ENCODE assay signal across 1 cellular context in the genomic region with DNA sequence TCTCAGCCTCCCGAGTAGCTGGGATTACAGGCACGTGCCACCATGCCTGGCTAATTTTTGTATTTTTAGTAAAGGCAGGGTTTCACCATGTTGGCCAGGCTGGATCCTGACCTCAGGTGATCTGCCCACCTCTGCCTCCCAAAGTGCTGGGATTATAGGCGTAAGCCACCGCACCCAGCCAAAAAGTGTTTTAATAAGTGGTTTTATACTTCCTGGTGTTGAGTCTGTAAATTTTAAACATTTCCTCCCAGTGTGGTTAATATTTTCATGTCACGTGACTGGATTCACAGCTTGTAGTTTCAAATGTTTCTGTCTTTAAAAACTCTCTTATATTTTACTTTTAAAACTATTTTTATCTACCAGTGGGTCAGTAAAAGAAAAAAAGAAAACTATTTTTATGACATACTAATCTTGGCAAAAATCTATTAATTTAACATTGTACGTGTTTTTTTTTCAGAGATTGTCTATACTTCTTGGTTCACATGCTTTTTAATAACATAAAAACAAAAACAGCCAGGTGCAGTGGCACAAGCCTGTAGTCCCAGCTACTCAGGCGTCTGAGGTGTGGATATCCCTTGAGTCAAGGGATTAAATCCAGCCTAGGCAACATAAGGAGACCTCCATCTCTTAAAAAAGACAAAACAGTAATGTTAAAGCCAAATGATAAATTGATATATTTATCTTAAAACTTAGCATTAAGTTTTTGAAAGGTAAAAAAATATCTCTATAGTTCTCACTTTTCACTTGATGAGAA.
TF ChIP-seq lines count a peak whose summit lies in the region.

No MANE protein-coding gene starts in this region.

TF ChIP-seq in GM23338, 12 proteins besides CTCF, POLR2A, EP300 and RAD21 (continued from another document):
- TF ChIP-seq, protein P1, sequence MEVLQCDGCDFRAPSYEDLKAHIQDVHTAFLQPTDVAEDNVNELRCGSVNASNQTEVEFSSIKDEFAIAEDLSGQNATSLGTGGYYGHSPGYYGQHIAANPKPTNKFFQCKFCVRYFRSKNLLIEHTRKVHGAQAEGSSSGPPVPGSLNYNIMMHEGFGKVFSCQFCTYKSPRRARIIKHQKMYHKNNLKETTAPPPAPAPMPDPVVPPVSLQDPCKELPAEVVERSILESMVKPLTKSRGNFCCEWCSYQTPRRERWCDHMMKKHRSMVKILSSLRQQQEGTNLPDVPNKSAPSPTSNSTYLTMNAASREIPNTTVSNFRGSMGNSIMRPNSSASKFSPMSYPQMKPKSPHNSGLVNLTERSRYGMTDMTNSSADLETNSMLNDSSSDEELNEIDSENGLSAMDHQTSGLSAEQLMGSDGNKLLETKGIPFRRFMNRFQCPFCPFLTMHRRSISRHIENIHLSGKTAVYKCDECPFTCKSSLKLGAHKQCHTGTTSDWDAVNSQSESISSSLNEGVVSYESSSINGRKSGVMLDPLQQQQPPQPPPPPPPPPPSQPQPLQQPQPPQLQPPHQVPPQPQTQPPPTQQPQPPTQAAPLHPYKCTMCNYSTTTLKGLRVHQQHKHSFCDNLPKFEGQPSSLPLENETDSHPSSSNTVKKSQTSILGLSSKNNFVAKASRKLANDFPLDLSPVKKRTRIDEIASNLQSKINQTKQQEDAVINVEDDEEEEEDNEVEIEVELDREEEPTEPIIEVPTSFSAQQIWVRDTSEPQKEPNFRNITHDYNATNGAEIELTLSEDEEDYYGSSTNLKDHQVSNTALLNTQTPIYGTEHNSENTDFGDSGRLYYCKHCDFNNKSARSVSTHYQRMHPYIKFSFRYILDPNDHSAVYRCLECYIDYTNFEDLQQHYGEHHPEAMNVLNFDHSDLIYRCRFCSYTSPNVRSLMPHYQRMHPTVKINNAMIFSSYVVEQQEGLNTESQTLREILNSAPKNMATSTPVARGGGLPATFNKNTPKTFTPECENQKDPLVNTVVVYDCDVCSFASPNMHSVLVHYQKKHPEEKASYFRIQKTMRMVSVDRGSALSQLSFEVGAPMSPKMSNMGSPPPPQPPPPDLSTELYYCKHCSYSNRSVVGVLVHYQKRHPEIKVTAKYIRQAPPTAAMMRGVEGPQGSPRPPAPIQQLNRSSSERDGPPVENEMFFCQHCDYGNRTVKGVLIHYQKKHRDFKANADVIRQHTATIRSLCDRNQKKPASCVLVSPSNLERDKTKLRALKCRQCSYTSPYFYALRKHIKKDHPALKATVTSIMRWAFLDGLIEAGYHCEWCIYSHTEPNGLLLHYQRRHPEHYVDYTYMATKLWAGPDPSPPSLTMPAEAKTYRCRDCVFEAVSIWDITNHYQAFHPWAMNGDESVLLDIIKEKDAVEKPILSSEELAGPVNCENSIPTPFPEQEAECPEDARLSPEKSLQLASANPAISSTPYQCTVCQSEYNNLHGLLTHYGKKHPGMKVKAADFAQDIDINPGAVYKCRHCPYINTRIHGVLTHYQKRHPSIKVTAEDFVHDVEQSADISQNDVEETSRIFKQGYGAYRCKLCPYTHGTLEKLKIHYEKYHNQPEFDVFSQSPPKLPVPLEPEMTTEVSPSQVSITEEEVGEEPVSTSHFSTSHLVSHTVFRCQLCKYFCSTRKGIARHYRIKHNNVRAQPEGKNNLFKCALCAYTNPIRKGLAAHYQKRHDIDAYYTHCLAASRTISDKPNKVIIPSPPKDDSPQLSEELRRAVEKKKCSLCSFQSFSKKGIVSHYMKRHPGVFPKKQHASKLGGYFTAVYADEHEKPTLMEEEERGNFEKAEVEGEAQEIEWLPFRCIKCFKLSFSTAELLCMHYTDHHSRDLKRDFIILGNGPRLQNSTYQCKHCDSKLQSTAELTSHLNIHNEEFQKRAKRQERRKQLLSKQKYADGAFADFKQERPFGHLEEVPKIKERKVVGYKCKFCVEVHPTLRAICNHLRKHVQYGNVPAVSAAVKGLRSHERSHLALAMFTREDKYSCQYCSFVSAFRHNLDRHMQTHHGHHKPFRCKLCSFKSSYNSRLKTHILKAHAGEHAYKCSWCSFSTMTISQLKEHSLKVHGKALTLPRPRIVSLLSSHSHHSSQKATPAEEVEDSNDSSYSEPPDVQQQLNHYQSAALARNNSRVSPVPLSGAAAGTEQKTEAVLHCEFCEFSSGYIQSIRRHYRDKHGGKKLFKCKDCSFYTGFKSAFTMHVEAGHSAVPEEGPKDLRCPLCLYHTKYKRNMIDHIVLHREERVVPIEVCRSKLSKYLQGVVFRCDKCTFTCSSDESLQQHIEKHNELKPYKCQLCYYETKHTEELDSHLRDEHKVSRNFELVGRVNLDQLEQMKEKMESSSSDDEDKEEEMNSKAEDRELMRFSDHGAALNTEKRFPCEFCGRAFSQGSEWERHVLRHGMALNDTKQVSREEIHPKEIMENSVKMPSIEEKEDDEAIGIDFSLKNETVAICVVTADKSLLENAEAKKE (CRISPR knock-in tag; IDR thresholded peaks at IDR 0.05): no peak
- TF ChIP-seq POLR2AphosphoS5 (IDR thresholded peaks at IDR 0.05; ENCODE audit: low read depth) (no peak), ZNF114 (CRISPR knock-in tag; IDR thresholded peaks at IDR 0.05) (no peak), NANOG (IDR thresholded peaks at IDR 0.05; ENCODE audit: borderline replicate concordance) (no peak), JUNB (IDR thresholded peaks at IDR 0.05; ENCODE audit: unreplicated experiment) (no peak), CREB1 (CRISPR knock-in tag; IDR thresholded peaks at IDR 0.05; ENCODE audit: low read depth) (no peak)
- TF ChIP-seq, protein P2, sequence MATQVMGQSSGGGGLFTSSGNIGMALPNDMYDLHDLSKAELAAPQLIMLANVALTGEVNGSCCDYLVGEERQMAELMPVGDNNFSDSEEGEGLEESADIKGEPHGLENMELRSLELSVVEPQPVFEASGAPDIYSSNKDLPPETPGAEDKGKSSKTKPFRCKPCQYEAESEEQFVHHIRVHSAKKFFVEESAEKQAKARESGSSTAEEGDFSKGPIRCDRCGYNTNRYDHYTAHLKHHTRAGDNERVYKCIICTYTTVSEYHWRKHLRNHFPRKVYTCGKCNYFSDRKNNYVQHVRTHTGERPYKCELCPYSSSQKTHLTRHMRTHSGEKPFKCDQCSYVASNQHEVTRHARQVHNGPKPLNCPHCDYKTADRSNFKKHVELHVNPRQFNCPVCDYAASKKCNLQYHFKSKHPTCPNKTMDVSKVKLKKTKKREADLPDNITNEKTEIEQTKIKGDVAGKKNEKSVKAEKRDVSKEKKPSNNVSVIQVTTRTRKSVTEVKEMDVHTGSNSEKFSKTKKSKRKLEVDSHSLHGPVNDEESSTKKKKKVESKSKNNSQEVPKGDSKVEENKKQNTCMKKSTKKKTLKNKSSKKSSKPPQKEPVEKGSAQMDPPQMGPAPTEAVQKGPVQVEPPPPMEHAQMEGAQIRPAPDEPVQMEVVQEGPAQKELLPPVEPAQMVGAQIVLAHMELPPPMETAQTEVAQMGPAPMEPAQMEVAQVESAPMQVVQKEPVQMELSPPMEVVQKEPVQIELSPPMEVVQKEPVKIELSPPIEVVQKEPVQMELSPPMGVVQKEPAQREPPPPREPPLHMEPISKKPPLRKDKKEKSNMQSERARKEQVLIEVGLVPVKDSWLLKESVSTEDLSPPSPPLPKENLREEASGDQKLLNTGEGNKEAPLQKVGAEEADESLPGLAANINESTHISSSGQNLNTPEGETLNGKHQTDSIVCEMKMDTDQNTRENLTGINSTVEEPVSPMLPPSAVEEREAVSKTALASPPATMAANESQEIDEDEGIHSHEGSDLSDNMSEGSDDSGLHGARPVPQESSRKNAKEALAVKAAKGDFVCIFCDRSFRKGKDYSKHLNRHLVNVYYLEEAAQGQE (IDR thresholded peaks at IDR 0.05; ENCODE audit: unreplicated experiment): no peak
